In the genomic region with DNA sequence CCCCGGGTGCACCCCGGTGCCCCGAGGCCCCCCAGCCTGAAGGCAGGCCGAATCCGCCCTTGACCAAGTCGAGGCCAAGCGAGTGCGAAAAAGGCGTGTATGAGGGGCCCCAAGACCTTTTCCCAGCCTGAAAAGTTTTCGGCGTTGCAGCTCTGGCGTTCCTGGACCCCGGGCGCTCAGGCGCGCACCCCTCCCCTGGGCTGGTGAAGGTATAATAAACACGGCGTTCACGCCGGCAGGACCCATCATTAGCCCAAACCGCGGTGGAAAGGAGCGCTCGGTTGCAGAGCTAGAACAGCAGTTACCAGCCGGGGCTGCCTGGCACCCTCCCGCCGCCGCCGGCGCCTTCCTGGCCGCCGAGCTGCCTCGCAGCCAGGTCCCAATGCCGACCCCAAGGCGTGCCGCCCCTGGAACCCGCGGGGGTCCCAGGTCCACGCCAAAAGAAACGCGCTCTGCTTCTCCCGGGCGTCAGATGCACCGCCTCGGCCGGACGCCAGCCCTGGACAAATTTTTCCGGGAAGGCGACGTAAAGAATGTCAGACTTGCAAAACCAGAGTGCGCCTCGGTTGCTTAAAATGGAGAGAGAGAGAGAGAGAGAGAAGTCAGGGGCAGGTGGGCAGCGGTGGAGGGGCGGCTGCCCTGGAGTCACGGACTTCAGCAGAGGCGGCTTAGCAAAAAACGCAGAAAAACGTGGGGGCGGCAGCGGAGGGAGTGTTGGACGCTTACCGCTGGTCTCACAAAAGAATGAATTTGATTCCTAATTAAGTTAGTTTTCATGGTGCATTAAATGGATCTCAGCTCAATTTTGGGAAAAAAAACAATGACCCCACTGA, we compare ENCODE assay signal across 18 cellular contexts. TPM values are rescaled to one million over a fixed set of nuclear protein-coding genes. Genes with fewer than 3 reads are reported as not detected.
DNase-seq lines count a peak whose midpoint lies in the region; ATAC-seq, FAIRE-seq and TF ChIP-seq lines count a peak whose summit lies in the region.
"Had no signal": no experiment of that assay in that cellular context is flagged by ENCODE, and none has a peak within 500 bp of the region (broad histone marks: within the 10 kb centered on the region; RNA-seq: fewer than 3 reads in every experiment).

No MANE protein-coding gene starts in this region.

- H3K4me1 ChIP-seq in H1 (replicated peaks in 1 of 4; ENCODE audit: control insufficient read depth in 3 of 4, insufficient read depth in 4 of 4, low read length in 3 of 4), result peaks cover 4 to 28% (median 17%) of the 10 kb centered on the region in 4 experiments
- peaks cover 3% of the 10 kb centered on the region in 2 donors for H3K4me1 ChIP-seq in mucosa of rectum (ENCODE audit: control insufficient read depth in 2 of 2, insufficient read depth in 2 of 2, low read length in 2 of 2)
- peaks cover 0 to 21% (median 5%) of the 10 kb centered on the region in 4 donors for H3K4me1 ChIP-seq in upper lobe of left lung

- no peak overlapping the region for H2AFZ ChIP-seq in H1 (ENCODE audit: low read length)

- H2BK12ac ChIP-seq in H1 (ENCODE audit: low read depth, low read length), result no peak overlapping the region

- no peak for ATAC-seq in activated CD4-positive, alpha-beta T cell treated with anti-CD3 and anti-CD28 coated beads for 36 hours
- ATAC-seq in upper lobe of left lung (ENCODE audit: low FRiP score in 2 of 2) (no peak), GM18861 (IDR thresholded peaks at IDR 0.05; ENCODE audit: unreplicated experiment) (no peak)
- ATAC-seq: activated CD4-positive, CD25-positive, alpha-beta regulatory T cell treated with anti-CD3 and anti-CD28 coated beads, Interleukin-2, amount 50 U/mL, for 24 hours; naive thymus-derived CD8-positive, alpha-beta T cell had no signal

- FAIRE-seq in H1 (lab: Jason Lieb, UNC), result no peak
- FAIRE-seq: A204.1, bronchial epithelial cell had no signal

- peaks cover 81% of the 10 kb centered on the region for H3K27me3 Mint-ChIP-seq in activated CD4-positive, alpha-beta T cell treated with anti-CD3 and anti-CD28 coated beads, Interleukin-2, amount 10 ng/mL, durations not matched to agents 24 days and 14 days
- H3K27me3 Mint-ChIP-seq in activated CD4-positive, alpha-beta T cell treated with anti-CD3 and anti-CD28 coated beads for 36 hours, result peaks cover 71% of the 10 kb centered on the region

- no peak overlapping the region for H3K4me3 Mint-ChIP-seq in activated CD4-positive, alpha-beta T cell treated with anti-CD3 and anti-CD28 coated beads, Interleukin-2, amount 10 ng/mL, durations not matched to agents 24 days and 14 days
- H3K4me3 Mint-ChIP-seq in activated CD4-positive, alpha-beta T cell treated with anti-CD3 and anti-CD28 coated beads for 36 hours, result no peak overlapping the region
- H3K4me3 Mint-ChIP-seq: naive thymus-derived CD8-positive, alpha-beta T cell had no signal

- TF ChIP-seq EP300 in H1 (IDR thresholded peaks at IDR 0.05; ENCODE audit: borderline replicate concordance in 1 of 2, low read depth in 2 of 2, low read length in 2 of 2), result no peak
- no peak for TF ChIP-seq EP300 in upper lobe of left lung (IDR thresholded peaks at IDR 0.05)

- POLR2A ChIA-PET in activated CD4-positive, alpha-beta T cell treated with anti-CD3 and anti-CD28 coated beads for 36 hours (lab: Charles Lee), result no interaction called here
- POLR2A ChIA-PET in H1 (lab: Charles Lee; ENCODE audit: partially characterized antibody), result interaction anchor here (0.8 kb wide), 1 partner anchor 18 kb away, joined by 4 read pairs; no protein-coding TSS in a partner anchor

- no peak overlapping the region; the same call in 1 of the 2 replicates for H4K8ac ChIP-seq in H1 (ENCODE audit: extremely low read depth, insufficient read depth, low read length)

- H3K36me3 Mint-ChIP-seq in activated CD4-positive, alpha-beta T cell treated with anti-CD3 and anti-CD28 coated beads, Interleukin-2, amount 10 ng/mL, durations not matched to agents 24 days and 14 days (ENCODE audit: low read depth), result no peaks in the 10 kb centered on the region
- no peaks in the 10 kb centered on the region for H3K36me3 Mint-ChIP-seq in activated CD4-positive, alpha-beta T cell treated with anti-CD3 and anti-CD28 coated beads for 36 hours (ENCODE audit: low read depth)
- H3K36me3 Mint-ChIP-seq: naive thymus-derived CD8-positive, alpha-beta T cell had no signal

- H3K23ac ChIP-seq in H1 (ENCODE audit: insufficient read length), result no peak overlapping the region

- H3K79me1 ChIP-seq in H1 (ENCODE audit: low read depth, low read length), result peaks cover 2% of the 10 kb centered on the region

- H4K91ac ChIP-seq in H1 (replicated peaks; ENCODE audit: insufficient read length, low read length), result no peak overlapping the region

- no peak for TF ChIP-seq RAD21 in H1 (IDR thresholded peaks at IDR 0.05 in 1 of 2, conservative IDR thresholded peaks at IDR 0.05 in 1 of 2; ENCODE audit: low read depth in 2 of 2, low read length in 2 of 2)

- WGBS in H1 (ENCODE audit: extremely low coverage in 1 of 2, insufficient coverage in 1 of 2, insufficient read length in 1 of 2, insufficient replicate concordance in 2 of 2, low coverage in 1 of 2, low lambda C conversion rate in 2 of 2, missing lambda C conversion rate in 1 of 2), 2 experiments, result 7% methylated on average over 45 of the region's 62 CpGs; no CpG with 5 or more reads in 1 of the 2 experiments
- WGBS in upper lobe of left lung, 2 donors, result 7 to 8% methylated on average over 21 to 42 of the region's 62 CpGs

- H3K23me2 ChIP-seq in H1 (ENCODE audit: low read depth, low read length), result no peaks in the 10 kb centered on the region; the same call in 1 of the 2 replicates

- no peak overlapping the region for H4K5ac ChIP-seq in H1 (ENCODE audit: insufficient read length, low read depth, low read length)

- peak overlapping the region; percentile 41 for H3K27ac Mint-ChIP-seq in activated CD4-positive, alpha-beta T cell treated with anti-CD3 and anti-CD28 coated beads, Interleukin-2, amount 10 ng/mL, durations not matched to agents 24 days and 14 days
- H3K27ac Mint-ChIP-seq in activated CD4-positive, alpha-beta T cell treated with anti-CD3 and anti-CD28 coated beads for 36 hours, result no peak overlapping the region
- H3K27ac Mint-ChIP-seq: naive thymus-derived CD8-positive, alpha-beta T cell had no signal

- H3K9me3 ChIP-seq in H1 (ENCODE audit: insufficient read depth in 2 of 2, low read depth in 1 of 2, low read length in 1 of 2), result no peaks in the 10 kb centered on the region; a peak in 1 of 4 replicates
- H3K9me3 ChIP-seq in mucosa of rectum (ENCODE audit: control insufficient read depth in 2 of 2, low read length in 2 of 2), result no peaks in the 10 kb centered on the region
- H3K9me3 ChIP-seq in upper lobe of left lung, result no peaks in the 10 kb centered on the region

- H4K20me1 ChIP-seq in H1 (replicated peaks in 1 of 2; ENCODE audit: control insufficient read depth in 1 of 2, insufficient read depth in 2 of 2, low read length in 2 of 2), result peaks cover 26 to 38% of the 10 kb centered on the region in 2 experiments

- H3K27me3 ChIP-seq in H1 (replicated peaks in 1 of 4; ENCODE audit: control insufficient read depth in 3 of 4, extremely low read depth in 1 of 4, insufficient read depth in 3 of 4, low read length in 3 of 4) (peaks cover 98 to 100% (median 99%) of the 10 kb centered on the region in 4 experiments), mucosa of rectum (ENCODE audit: control insufficient read depth in 2 of 2, insufficient read depth in 2 of 2, low read length in 2 of 2) (peaks cover 47 to 54% of the 10 kb centered on the region in 2 donors), upper lobe of left lung (peaks cover 0 to 61% (median 25%) of the 10 kb centered on the region in 4 donors)

- TF ChIP-seq CTCF in H1 (IDR thresholded peaks at IDR 0.05; ENCODE audit: control extremely low read depth in 1 of 3, insufficient read depth in 1 of 3, low read depth in 1 of 3, low read length in 3 of 3) (no peak), upper lobe of left lung (IDR thresholded peaks at IDR 0.05) (no peak)

- intact Hi-C loops in activated CD4-positive, alpha-beta T cell treated with anti-CD3 and anti-CD28 coated beads, Interleukin-2, amount 10 ng/mL, durations not matched to agents 24 days and 14 days (cut with micrococcal nuclease), result loop anchor here (1.0 to 2.0 kb wide), 2 partner anchors 16 to 69 kb away; no protein-coding TSS in a partner anchor
- intact Hi-C loops in activated CD4-positive, alpha-beta T cell treated with anti-CD3 and anti-CD28 coated beads for 36 hours (cut with DNase I, micrococcal nuclease), result loop anchor here in 1 of 2 experiments (2.0 to 5.0 kb wide), 2 partner anchors 16 to 212 kb away; no protein-coding TSS in a partner anchor

- H2BK15ac ChIP-seq in H1 (ENCODE audit: low read length), result no peak overlapping the region

- CTCF ChIA-PET in activated CD4-positive, alpha-beta T cell treated with anti-CD3 and anti-CD28 coated beads for 36 hours (lab: Charles Lee), result no interaction called here
- CTCF ChIA-PET in H1 (lab: Charles Lee; ENCODE audit: partially characterized antibody), result interaction anchor here (0.6 to 1.3 kb wide), 3 partner anchors 12 to 536 kb away, joined by 3 read pairs; a partner anchor contains a TSS

- no peak overlapping the region for H3K18ac ChIP-seq in H1 (ENCODE audit: extremely low read depth, low read length)

- H2BK5ac ChIP-seq in H1 (ENCODE audit: low read depth, low read length), result no peak overlapping the region

- TF ChIP-seq POLR2A in H1 (IDR thresholded peaks at IDR 0.05; ENCODE audit: control extremely low read depth in 1 of 2, low read depth in 2 of 2, low read length in 2 of 2) (no peak), upper lobe of left lung (IDR thresholded peaks at IDR 0.05) (no peak)

- H3K4me2 ChIP-seq in H1 (ENCODE audit: insufficient read depth in 1 of 2, low read depth in 2 of 2, low read length in 2 of 2), result peak overlapping the region; percentile 54 to 56

- no peak overlapping the region for H2BK20ac ChIP-seq in H1 (ENCODE audit: low read length)

- H3K27ac ChIP-seq in H1 (ENCODE audit: low read depth, low read length) (no peak overlapping the region), mucosa of rectum (ENCODE audit: low read depth in 2 of 2, low read length in 2 of 2) (peak overlapping the region; percentile 71 to 79), upper lobe of left lung (peak overlapping the region; percentile 77 to 97 (median 87))
- H3K27ac ChIP-seq: SK-N-MC had no signal

- no peak overlapping the region for H3K14ac ChIP-seq in H1 (ENCODE audit: insufficient read length)

- H2AK5ac ChIP-seq in H1 (ENCODE audit: low read depth, low read length), result no peak overlapping the region

- H3K56ac ChIP-seq in H1 (replicated peaks; ENCODE audit: insufficient read length, low read depth, low read length), result no peak overlapping the region

- DNase-seq in activated CD4-positive, alpha-beta T cell treated with anti-CD3 and anti-CD28 coated beads, Interleukin-2, amount 10 ng/mL, durations not matched to agents 24 days and 14 days, result no peak
- DNase-seq in activated CD4-positive, alpha-beta T cell treated with anti-CD3 and anti-CD28 coated beads for 36 hours, result no peak
- DNase-seq in H1 (ENCODE audit: low read depth in 1 of 2, low spot score in 2 of 2), result no peak
- peak in 1 of 2 donors; percentile 82 for DNase-seq in upper lobe of left lung
- no peak for DNase-seq in ecto neural progenitor cell (ENCODE audit: low spot score)
- no peak for DNase-seq in DMS153 (lab: John Stamatoyannopoulos, UW)
- DNase-seq: COR-L47, Karpas-422, NCI-H2029, NCI-H774 had no signal

- no peak overlapping the region for H2BK120ac ChIP-seq in H1 (replicated peaks; ENCODE audit: low read depth, low read length)

- H3K9ac ChIP-seq in H1 (replicated peaks in 1 of 4; ENCODE audit: extremely low read depth in 1 of 4, low read depth in 3 of 4, low read length in 3 of 4) (no peak overlapping the region), mucosa of rectum (ENCODE audit: low read depth in 1 of 2, low read length in 2 of 2) (peak overlapping the region; percentile 2 to 59)

- H3K4me1 Mint-ChIP-seq in activated CD4-positive, alpha-beta T cell treated with anti-CD3 and anti-CD28 coated beads, Interleukin-2, amount 10 ng/mL, durations not matched to agents 24 days and 14 days, result no peaks in the 10 kb centered on the region
- peaks cover 5% of the 10 kb centered on the region for H3K4me1 Mint-ChIP-seq in activated CD4-positive, alpha-beta T cell treated with anti-CD3 and anti-CD28 coated beads for 36 hours

- peak overlapping the region in 1 of 4 experiments; percentile 37; a peak in 2 of 8 replicates for H3K4me3 ChIP-seq in H1 (ENCODE audit: extremely low read depth in 1 of 4, insufficient read depth in 2 of 4, low read depth in 3 of 4, low read length in 4 of 4)
- H3K4me3 ChIP-seq in mucosa of rectum (ENCODE audit: low read length in 2 of 2), result peak overlapping the region; percentile 55 to 56
- peak overlapping the region; percentile 7 to 66 (median 34) for H3K4me3 ChIP-seq in upper lobe of left lung
- H3K4me3 ChIP-seq: SK-N-MC had no signal

- H3K4ac ChIP-seq in H1 (replicated peaks; ENCODE audit: insufficient read length, low read depth, low read length), result no peak overlapping the region

- peaks cover 0 to 4% (median 0%) of the 10 kb centered on the region in 4 experiments; a peak in 1 of 8 replicates for H3K36me3 ChIP-seq in H1 (ENCODE audit: control insufficient read depth in 2 of 4, insufficient read depth in 4 of 4, low read length in 3 of 4)
- H3K36me3 ChIP-seq in mucosa of rectum (ENCODE audit: control insufficient read depth in 2 of 2, insufficient read depth in 2 of 2, low read length in 2 of 2), result no peaks in the 10 kb centered on the region
- H3K36me3 ChIP-seq in upper lobe of left lung, result peaks cover 0 to 3% (median 0%) of the 10 kb centered on the region in 4 donors

- H3K79me2 ChIP-seq in H1 (ENCODE audit: control insufficient read depth in 1 of 2, insufficient read depth in 2 of 2, low read length in 2 of 2), result no peaks in the 10 kb centered on the region

- no peaks in the 10 kb centered on the region for H3K9me3 Mint-ChIP-seq in activated CD4-positive, alpha-beta T cell treated with anti-CD3 and anti-CD28 coated beads, Interleukin-2, amount 10 ng/mL, durations not matched to agents 24 days and 14 days
- H3K9me3 Mint-ChIP-seq in activated CD4-positive, alpha-beta T cell treated with anti-CD3 and anti-CD28 coated beads for 36 hours (ENCODE audit: low read depth), result no peaks in the 10 kb centered on the region
- H3K9me3 Mint-ChIP-seq: naive thymus-derived CD8-positive, alpha-beta T cell had no signal

RNA-seq across cellular contexts. Expression of a gene that starts 11.4 kb away (rescaled TPM):
- total RNA-seq in activated CD4-positive, alpha-beta T cell treated with anti-CD3 and anti-CD28 coated beads, Interleukin-2, amount 10 ng/mL, durations not matched to agents 24 days and 14 days, result not detected in 2 replicates
- total RNA-seq in activated CD4-positive, alpha-beta T cell treated with anti-CD3 and anti-CD28 coated beads for 36 hours, result not detected
- total RNA-seq in H1 (2021; fragmentation: NEBNext Ultra II Directional; extraction: Animal tissue kit (Norgen Biotek cat#: 25700)), result not detected in 2 replicates
- 0.02 TPM in 1 of 2 replicates, not detected in the other for polyA plus RNA-seq in H1 (2011; rRNA removed)
- polyA plus RNA-seq in H1 (2011; cell fraction: cytosol; rRNA removed), result not detected
- not detected for polyA plus RNA-seq in H1 (2011; cell fraction: nucleus; rRNA removed)
- not detected in 4 replicates for polyA plus RNA-seq in H1 (2012, experiment 1 of 2)
- polyA plus RNA-seq in H1 (2012, experiment 2 of 2), result not detected
- 0.02 TPM for polyA plus RNA-seq in H1 (2013, experiment 1 of 2)
- polyA plus RNA-seq in H1 (2013, experiment 2 of 2), result 0.04 TPM
- not detected in 2 replicates for polyA minus RNA-seq in H1 (2011; rRNA and poly(A)+ RNA removed)
- polyA minus RNA-seq in H1 (2011; cell fraction: cytosol; rRNA and poly(A)+ RNA removed), result not detected
- polyA minus RNA-seq in H1 (2011; cell fraction: nucleus; rRNA and poly(A)+ RNA removed), result not detected
- 10 to 100 TPM in 5 of 6 donors, 1 to 10 TPM in 1; 6.3 to 73.6 (median 24.5) TPM for total RNA-seq in upper lobe of left lung
- total RNA-seq: naive thymus-derived CD8-positive, alpha-beta T cell; skeletal muscle tissue had no signal
- polyA plus RNA-seq: naive thymus-derived CD8-positive, alpha-beta T cell had no signal

RNA-seq across cellular contexts. Expression of a gene that starts 56.2 kb away (rescaled TPM):
- 27.2 and 29.1 TPM in 2 replicates for total RNA-seq in activated CD4-positive, alpha-beta T cell treated with anti-CD3 and anti-CD28 coated beads, Interleukin-2, amount 10 ng/mL, durations not matched to agents 24 days and 14 days
- total RNA-seq in activated CD4-positive, alpha-beta T cell treated with anti-CD3 and anti-CD28 coated beads for 36 hours, result 10 to 100 TPM; 21.2 to 22.1 TPM
- total RNA-seq in H1 (2021; fragmentation: NEBNext Ultra II Directional; extraction: Animal tissue kit (Norgen Biotek cat#: 25700)), result 9.8 and 10.8 TPM in 2 replicates
- polyA plus RNA-seq in H1 (2011; rRNA removed), result 7.1 and 11.0 TPM in 2 replicates
- 11.7 TPM for polyA plus RNA-seq in H1 (2011; cell fraction: cytosol; rRNA removed)
- 29.4 TPM for polyA plus RNA-seq in H1 (2011; cell fraction: nucleus; rRNA removed)
- polyA plus RNA-seq in H1 (2012, experiment 1 of 2), result 6.1 to 7.9 TPM (median 6.5 TPM) in 4 replicates
- polyA plus RNA-seq in H1 (2012, experiment 2 of 2), result 3.8 TPM
- 7.4 TPM for polyA plus RNA-seq in H1 (2013, experiment 1 of 2)
- polyA plus RNA-seq in H1 (2013, experiment 2 of 2), result 6.7 TPM
- polyA minus RNA-seq in H1 (2011; rRNA and poly(A)+ RNA removed), result 16.0 and 19.1 TPM in 2 replicates
- polyA minus RNA-seq in H1 (2011; cell fraction: cytosol; rRNA and poly(A)+ RNA removed), result 10.1 TPM
- 36.2 TPM for polyA minus RNA-seq in H1 (2011; cell fraction: nucleus; rRNA and poly(A)+ RNA removed)
- 10 to 100 TPM; 13.8 to 39.8 (median 22.0) TPM for total RNA-seq in upper lobe of left lung

Comparison
In these comparisons a context has a peak if more than half of its experiments do, and no peak if none do; other contexts are left out.
1. H3K9ac ChIP-seq: peak in mucosa of rectum (2 of 2); none in H1 (0 of 4).